In genomic region chr7:12982178-12982577, GRCh38 we compare ENCODE assay signal across 20 cellular contexts.
"Had no signal": no experiment of that assay in that cellular context is flagged by ENCODE, and none has a peak within 500 bp of the region (broad histone marks: within the 10 kb centered on the region; RNA-seq: fewer than 3 reads in every experiment).

No MANE protein-coding gene starts in this region.

- H3K27me3 ChIP-seq: MG63, SJSA1 had no signal

- FAIRE-seq: RCC 7860 had no signal

- H3K9me3 ChIP-seq: MG63, SJSA1 had no signal

- H3K27ac ChIP-seq: SJSA1, SK-N-MC had no signal

- DNase-seq: IMR-90, Karpas-422, KG1, MG63, NCI-H1092 treated with DMSO at 0.1 percent for 48 hours, NCI-H1436 treated with DMSO at 0.1 percent for 48 hours, NCI-H1694, NCI-H187 treated with DMSO at 0.1 percent for 48 hours, NCI-H2081, NCI-H2107, NCI-H2227 treated with DMSO at 0.1 percent for 48 hours, NCI-H524, NCI-H526 treated with DMSO at 0.1 percent for 48 hours, NCI-H748 treated with DMSO at 0.1 percent for 48 hours, Right ventricle myocardium superior, RPMI8226, SIG-M5 had no signal

- H3K36me3 ChIP-seq: MG63, SJSA1 had no signal

- H3K4me1 ChIP-seq: SJSA1 had no signal

- H3K4me3 ChIP-seq: MG63, SJSA1, SK-N-MC had no signal
